19 cellular contexts compared by ENCODE assay signal in genomic region chr3:60140160-60140559, GRCh38.
DNase-seq lines count a peak whose midpoint lies in the region; ATAC-seq and TF ChIP-seq lines count a peak whose summit lies in the region.
"Had no signal": no experiment of that assay in that cellular context is flagged by ENCODE, and none has a peak within 500 bp of the region (broad histone marks: within the 10 kb centered on the region; RNA-seq: fewer than 3 reads in every experiment).

No MANE protein-coding gene starts in this region.

- POLR2A ChIA-PET in activated CD8-positive, alpha-beta T cell treated with anti-CD3 and anti-CD28 coated beads for 36 hours (lab: Charles Lee), result no interaction called here
- POLR2A ChIA-PET in activated CD8-positive, alpha-beta T cell treated with anti-CD3 and anti-CD28 coated beads, Interleukin-2, amount 10 ng/mL, durations not matched to agents 7 days and 5 days (lab: Charles Lee), result interaction anchor here (0.5 kb wide), 1 partner anchor 170 kb away, joined by 4 read pairs; no protein-coding TSS in a partner anchor

- H3K27me3 Mint-ChIP-seq in activated CD8-positive, alpha-beta T cell treated with anti-CD3 and anti-CD28 coated beads for 36 hours, result no peaks in the 10 kb centered on the region
- H3K27me3 Mint-ChIP-seq in activated CD8-positive, alpha-beta T cell treated with anti-CD3 and anti-CD28 coated beads, Interleukin-2, amount 10 ng/mL, durations not matched to agents 7 days and 5 days (ENCODE audit: low read depth), result no peaks in the 10 kb centered on the region
- H3K27me3 Mint-ChIP-seq: CD4-positive, CD25-positive, alpha-beta regulatory T cell; CD8-positive, alpha-beta memory T cell had no signal

- peak; percentile 74 for ATAC-seq in activated CD8-positive, alpha-beta T cell treated with anti-CD3 and anti-CD28 coated beads for 36 hours
- ATAC-seq in activated CD8-positive, alpha-beta T cell treated with anti-CD3 and anti-CD28 coated beads, Interleukin-2, amount 10 ng/mL, durations not matched to agents 7 days and 5 days, result no peak
- no peak for ATAC-seq in stimulated activated naive CD8-positive, alpha-beta T cell treated with anti-CD3 and anti-CD28 coated beads, Interleukin-15, Interleukin-2, amounts not matched to agents 100 U/mL and 50 U/mL, for 24 hours

- CTCF ChIA-PET in activated CD8-positive, alpha-beta T cell treated with anti-CD3 and anti-CD28 coated beads for 36 hours (lab: Charles Lee), result interaction anchor here (0.7 kb wide), 1 partner anchor 198 kb away, joined by 3 read pairs; no protein-coding TSS in a partner anchor
- CTCF ChIA-PET in activated CD8-positive, alpha-beta T cell treated with anti-CD3 and anti-CD28 coated beads, Interleukin-2, amount 10 ng/mL, durations not matched to agents 7 days and 5 days (lab: Charles Lee), result no interaction called here

- no peak overlapping the region for H3K27ac Mint-ChIP-seq in activated CD8-positive, alpha-beta T cell treated with anti-CD3 and anti-CD28 coated beads for 36 hours
- no peak overlapping the region for H3K27ac Mint-ChIP-seq in activated CD8-positive, alpha-beta T cell treated with anti-CD3 and anti-CD28 coated beads, Interleukin-2, amount 10 ng/mL, durations not matched to agents 7 days and 5 days

- H3K4me3 Mint-ChIP-seq in activated CD8-positive, alpha-beta T cell treated with anti-CD3 and anti-CD28 coated beads for 36 hours, result no peak overlapping the region
- H3K4me3 Mint-ChIP-seq in activated CD8-positive, alpha-beta T cell treated with anti-CD3 and anti-CD28 coated beads, Interleukin-2, amount 10 ng/mL, durations not matched to agents 7 days and 5 days, result no peak overlapping the region
- H3K4me3 Mint-ChIP-seq: CD4-positive, CD25-positive, alpha-beta regulatory T cell; CD8-positive, alpha-beta memory T cell had no signal

- intact Hi-C loops in activated CD8-positive, alpha-beta T cell treated with anti-CD3 and anti-CD28 coated beads for 36 hours (cut with micrococcal nuclease), result no loop called here

- no peak for TF ChIP-seq CTCF in activated CD8-positive, alpha-beta T cell treated with anti-CD3 and anti-CD28 coated beads for 36 hours (IDR thresholded peaks at IDR 0.05)

- DNase-seq in activated CD8-positive, alpha-beta T cell treated with anti-CD3 and anti-CD28 coated beads for 36 hours, result peak; percentile 37
- no peak for DNase-seq in activated CD8-positive, alpha-beta T cell treated with anti-CD3 and anti-CD28 coated beads, Interleukin-2, amount 10 ng/mL, durations not matched to agents 7 days and 5 days
- DNase-seq in stimulated activated CD4-positive, alpha-beta T cell treated with anti-CD3 and anti-CD28 coated beads, Interleukin-15, amount 100 ng/mL, for 24 hours, result peak; percentile 5
- no peak for DNase-seq in stimulated activated CD4-positive, alpha-beta T cell treated with anti-CD3 and anti-CD28 coated beads, Interleukin-2, amount 100 ng/mL, for 24 hours
- DNase-seq in SK-MEL-5 (ENCODE audit: low read depth, low spot score) (peak; percentile 13), SKM-1 (lab: John Stamatoyannopoulos, UW; ENCODE audit: unreplicated experiment) (no peak), iPS-NIHi11 (ENCODE audit: low spot score) (no peak)
- peak; percentile 5 for DNase-seq in stimulated activated naive CD8-positive, alpha-beta T cell treated with anti-CD3 and anti-CD28 coated beads, Interleukin-15, Interleukin-2, amounts not matched to agents 100 U/mL and 50 U/mL, for 24 hours
- DNase-seq: ACHN; BE2C; C1 segment of cervical spinal cord; CD4-positive, CD25-positive, alpha-beta regulatory T cell; CD8-positive, alpha-beta memory T cell; COR-L47; DMS 273 treated with DMSO at 0.1 percent for 48 hours; DMS53; DND-41; EL; GM23248 had no signal

- H3K36me3 Mint-ChIP-seq in activated CD8-positive, alpha-beta T cell treated with anti-CD3 and anti-CD28 coated beads for 36 hours (ENCODE audit: low read depth), result no peaks in the 10 kb centered on the region
- no peaks in the 10 kb centered on the region for H3K36me3 Mint-ChIP-seq in activated CD8-positive, alpha-beta T cell treated with anti-CD3 and anti-CD28 coated beads, Interleukin-2, amount 10 ng/mL, durations not matched to agents 7 days and 5 days (ENCODE audit: low read depth)
- H3K36me3 Mint-ChIP-seq: CD4-positive, CD25-positive, alpha-beta regulatory T cell had no signal

- no peaks in the 10 kb centered on the region for H3K9me3 Mint-ChIP-seq in activated CD8-positive, alpha-beta T cell treated with anti-CD3 and anti-CD28 coated beads for 36 hours
- H3K9me3 Mint-ChIP-seq in activated CD8-positive, alpha-beta T cell treated with anti-CD3 and anti-CD28 coated beads, Interleukin-2, amount 10 ng/mL, durations not matched to agents 7 days and 5 days (ENCODE audit: insufficient read depth), result no peaks in the 10 kb centered on the region
- H3K9me3 Mint-ChIP-seq: CD4-positive, CD25-positive, alpha-beta regulatory T cell; CD8-positive, alpha-beta memory T cell had no signal

- peaks cover 4% of the 10 kb centered on the region for H3K4me1 Mint-ChIP-seq in activated CD8-positive, alpha-beta T cell treated with anti-CD3 and anti-CD28 coated beads for 36 hours (ENCODE audit: low read depth)
- H3K4me1 Mint-ChIP-seq in activated CD8-positive, alpha-beta T cell treated with anti-CD3 and anti-CD28 coated beads, Interleukin-2, amount 10 ng/mL, durations not matched to agents 7 days and 5 days (ENCODE audit: low read depth), result no peaks in the 10 kb centered on the region
- H3K4me1 Mint-ChIP-seq: CD8-positive, alpha-beta memory T cell had no signal

- in situ Hi-C loops in SK-MEL-5 (cut with HindIII; ENCODE audit: low pct_unique_long_range_greater_than_20kb, low sequenced_read_pairs), result no loop called here

Comparison
In these comparisons a context has a peak if more than half of its experiments do, and no peak if none do; other contexts are left out.
1. DNase-seq: peak in activated CD8-positive, alpha-beta T cell treated with anti-CD3 and anti-CD28 coated beads for 36 hours (single experiment), stimulated activated CD4-positive, alpha-beta T cell treated with anti-CD3 and anti-CD28 coated beads, Interleukin-15, amount 100 ng/mL, for 24 hours (single experiment), SK-MEL-5 (single experiment) and stimulated activated naive CD8-positive, alpha-beta T cell treated with anti-CD3 and anti-CD28 coated beads, Interleukin-15, Interleukin-2, amounts not matched to agents 100 U/mL and 50 U/mL, for 24 hours (single experiment); none in activated CD8-positive, alpha-beta T cell treated with anti-CD3 and anti-CD28 coated beads, Interleukin-2, amount 10 ng/mL, durations not matched to agents 7 days and 5 days (single experiment), stimulated activated CD4-positive, alpha-beta T cell treated with anti-CD3 and anti-CD28 coated beads, Interleukin-2, amount 100 ng/mL, for 24 hours (0 of 2), SKM-1 (single experiment) and iPS-NIHi11 (single experiment).